In the genomic region with DNA sequence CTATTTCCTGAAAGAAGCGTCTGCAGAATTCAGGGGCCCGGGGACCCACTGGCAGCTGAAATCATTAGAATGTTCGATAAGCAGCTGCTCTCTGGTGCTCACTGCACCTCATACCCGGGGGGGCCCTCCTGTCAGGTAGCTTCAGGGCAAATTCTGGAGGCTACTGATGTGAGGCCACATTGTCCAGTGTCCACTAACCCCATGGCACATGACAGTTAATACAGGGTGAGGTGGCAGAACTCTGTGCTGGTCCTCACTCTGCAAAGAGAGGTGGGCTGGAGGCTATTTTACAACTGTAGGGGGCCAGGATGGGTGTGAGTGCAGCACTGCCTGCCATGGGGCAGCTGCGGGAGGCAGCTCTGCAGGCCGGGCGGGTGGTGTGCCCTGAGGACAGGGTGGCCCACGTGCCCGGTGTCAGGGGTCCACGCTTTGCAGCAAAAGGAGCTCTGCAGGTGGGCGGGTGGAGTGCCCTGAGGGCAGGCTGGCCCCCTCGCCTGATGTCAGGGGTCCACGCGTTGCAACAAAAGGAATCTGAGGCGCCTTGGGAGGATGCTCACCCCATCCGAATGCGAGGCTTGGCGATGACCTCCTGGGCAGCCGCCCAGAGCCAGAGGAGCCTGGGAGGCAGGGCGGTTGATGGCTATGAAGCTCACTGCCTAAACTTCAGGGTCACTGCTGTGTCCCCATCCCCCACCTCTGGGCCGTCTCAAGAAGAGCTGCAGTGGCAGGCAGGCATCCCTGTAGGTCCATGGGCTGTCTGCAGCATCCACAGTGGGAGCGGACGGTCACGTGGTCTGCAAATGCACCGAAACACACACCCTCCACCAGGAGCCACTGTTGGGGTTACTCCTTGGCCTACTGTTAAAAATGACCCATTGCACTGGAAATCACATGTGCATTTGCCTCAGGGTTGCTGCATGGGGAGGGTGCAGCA, we compare ENCODE assay signal across 24 cellular contexts.
"Had no signal": no experiment of that assay in that cellular context is flagged by ENCODE, and none has a peak within 500 bp of the region (broad histone marks: within the 10 kb centered on the region; RNA-seq: fewer than 3 reads in every experiment).

No MANE protein-coding gene starts in this region.

- H3K27me3 Mint-ChIP-seq: activated CD8-positive, alpha-beta T cell treated with anti-CD3 and anti-CD28 coated beads for 36 hours had no signal

- H3K4me3 ChIP-seq: SJCRH30 had no signal

- ATAC-seq: activated CD4-positive, CD25-positive, alpha-beta regulatory T cell treated with anti-CD3 and anti-CD28 coated beads, Interleukin-2, amount 50 U/mL, for 24 hours; activated CD8-positive, alpha-beta memory T cell treated with anti-CD3 and anti-CD28 coated beads, Interleukin-2, amount 10 ng/mL, durations not matched to agents 7 days and 5 days; activated CD8-positive, alpha-beta T cell treated with anti-CD3 and anti-CD28 coated beads for 36 hours; activated T-cell treated with anti-CD3 and anti-CD28 coated beads, Interleukin-2, amount 50 U/mL, for 4 hours; activated T-helper 17 cell treated with anti-CD3 and anti-CD28 coated beads, Interleukin-2, amount 50 U/mL, for 72 hours had no signal

- H3K9me3 Mint-ChIP-seq: activated CD8-positive, alpha-beta T cell treated with anti-CD3 and anti-CD28 coated beads for 36 hours; activated naive CD4-positive, alpha-beta T cell treated with anti-CD3 and anti-CD28 coated beads for 36 hours; activated T-cell treated with anti-CD3 and anti-CD28 coated beads, Interleukin-2, amount 50 U/mL, for 4 hours; activated T-helper 17 cell treated with anti-CD3 and anti-CD28 coated beads, Interleukin-2, amount 50 U/mL, for 72 hours; T-helper 1 cell treated with Interleukin-12 subunit alpha and Interleukin-12 subunit beta and Interleukin-4 antibody, amounts not matched to agents 30 μg/mL and 1 μg/mL, for 36 hours had no signal

- H3K4me3 Mint-ChIP-seq: activated CD8-positive, alpha-beta memory T cell treated with anti-CD3 and anti-CD28 coated beads, Interleukin-2, amount 10 ng/mL, durations not matched to agents 7 days and 5 days; activated CD8-positive, alpha-beta T cell treated with anti-CD3 and anti-CD28 coated beads for 36 hours; activated naive CD4-positive, alpha-beta T cell treated with anti-CD3 and anti-CD28 coated beads for 36 hours; activated naive CD8-positive, alpha-beta T cell; activated T-cell treated with anti-CD3 and anti-CD28 coated beads, Interleukin-2, amount 50 U/mL, for 4 hours; activated T-helper 17 cell treated with anti-CD3 and anti-CD28 coated beads, Interleukin-2, amount 50 U/mL, for 72 hours; brain; T-helper 1 cell treated with Interleukin-12 subunit alpha and Interleukin-12 subunit beta and Interleukin-4 antibody, amounts not matched to agents 30 μg/mL and 1 μg/mL, for 36 hours had no signal

- H3K9me3 ChIP-seq: SJCRH30 had no signal

- H3K27ac ChIP-seq: SJCRH30 had no signal

- DNase-seq: activated CD4-positive, alpha-beta T cell treated with anti-CD3 and anti-CD28 coated beads for 4 hours; activated CD8-positive, alpha-beta memory T cell treated with anti-CD3 and anti-CD28 coated beads, Interleukin-2, amount 10 ng/mL, durations not matched to agents 7 days and 5 days; activated CD8-positive, alpha-beta T cell treated with anti-CD3 and anti-CD28 coated beads for 36 hours; activated gamma-delta T cell; activated naive CD4-positive, alpha-beta T cell treated with anti-CD3 and anti-CD28 coated beads for 36 hours; activated T-cell treated with anti-CD3 and anti-CD28 coated beads, Interleukin-2, amount 50 U/mL, for 4 hours; amygdala; Karpas-422; MM.1S; NCI-H1105; NCI-H1436; NCI-H1694 treated with DMSO at 0.1 percent for 48 hours; NCI-H2029 treated with DMSO at 0.1 percent for 48 hours; NK-92 treated with Interleukin-12 subunit alpha and Interleukin-12 subunit beta, amount 100 ng/mL, for 24 hours; OCI-M1; Right ventricle myocardium superior; RPMI8226; SJCRH30 had no signal

- H3K4me1 Mint-ChIP-seq: activated CD8-positive, alpha-beta memory T cell treated with anti-CD3 and anti-CD28 coated beads, Interleukin-2, amount 10 ng/mL, durations not matched to agents 7 days and 5 days; activated T-helper 17 cell treated with anti-CD3 and anti-CD28 coated beads, Interleukin-2, amount 50 U/mL, for 72 hours had no signal

- FAIRE-seq: astrocyte had no signal

- H3K36me3 ChIP-seq: SJCRH30 had no signal

- H3K27ac Mint-ChIP-seq: activated CD8-positive, alpha-beta memory T cell treated with anti-CD3 and anti-CD28 coated beads, Interleukin-2, amount 10 ng/mL, durations not matched to agents 7 days and 5 days; activated CD8-positive, alpha-beta T cell treated with anti-CD3 and anti-CD28 coated beads for 36 hours; activated naive CD4-positive, alpha-beta T cell treated with anti-CD3 and anti-CD28 coated beads for 36 hours; activated naive CD8-positive, alpha-beta T cell; activated T-helper 17 cell treated with anti-CD3 and anti-CD28 coated beads, Interleukin-2, amount 50 U/mL, for 72 hours; T-helper 1 cell treated with Interleukin-12 subunit alpha and Interleukin-12 subunit beta and Interleukin-4 antibody, amounts not matched to agents 30 μg/mL and 1 μg/mL, for 36 hours had no signal

- H3K27me3 ChIP-seq: SJCRH30 had no signal

- H3K4me1 ChIP-seq: SJCRH30 had no signal

- H3K36me3 Mint-ChIP-seq: activated CD8-positive, alpha-beta memory T cell treated with anti-CD3 and anti-CD28 coated beads, Interleukin-2, amount 10 ng/mL, durations not matched to agents 7 days and 5 days; activated naive CD8-positive, alpha-beta T cell; brain had no signal
